In the genomic region with DNA sequence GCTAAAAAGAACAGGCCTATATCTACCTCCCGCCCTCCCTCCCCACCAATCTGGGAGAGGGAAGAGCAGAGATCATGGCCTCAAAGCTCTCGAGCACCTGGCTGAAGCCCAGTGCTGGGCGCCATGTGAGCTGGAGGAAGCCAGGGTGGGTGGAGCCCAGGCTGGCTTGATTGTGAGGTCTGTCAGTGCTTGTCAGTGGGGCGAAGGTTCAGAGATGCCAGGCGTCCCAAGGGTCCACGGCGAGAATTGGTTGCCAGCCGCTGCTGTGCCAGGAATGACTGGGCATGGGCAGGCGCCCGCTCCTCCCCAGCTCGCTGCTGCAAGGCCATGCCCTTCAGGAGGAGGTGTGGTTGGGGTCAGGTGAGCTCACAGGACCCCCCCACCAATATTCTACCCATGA, we compare ENCODE assay signal across 2 cellular contexts.
TF ChIP-seq lines count a peak whose summit lies in the region.

No MANE protein-coding gene starts in this region.

TF ChIP-seq in SK-N-SH, 30 proteins besides CTCF, POLR2A, EP300 and RAD21 (continued from another document):
- TF ChIP-seq, protein P1, sequence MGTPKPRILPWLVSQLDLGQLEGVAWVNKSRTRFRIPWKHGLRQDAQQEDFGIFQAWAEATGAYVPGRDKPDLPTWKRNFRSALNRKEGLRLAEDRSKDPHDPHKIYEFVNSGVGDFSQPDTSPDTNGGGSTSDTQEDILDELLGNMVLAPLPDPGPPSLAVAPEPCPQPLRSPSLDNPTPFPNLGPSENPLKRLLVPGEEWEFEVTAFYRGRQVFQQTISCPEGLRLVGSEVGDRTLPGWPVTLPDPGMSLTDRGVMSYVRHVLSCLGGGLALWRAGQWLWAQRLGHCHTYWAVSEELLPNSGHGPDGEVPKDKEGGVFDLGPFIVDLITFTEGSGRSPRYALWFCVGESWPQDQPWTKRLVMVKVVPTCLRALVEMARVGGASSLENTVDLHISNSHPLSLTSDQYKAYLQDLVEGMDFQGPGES (IDR thresholded peaks at IDR 0.05; ENCODE audit: low read depth, low read length) = no peak
- no peak for TF ChIP-seq MAX (IDR thresholded peaks at IDR 0.05; ENCODE audit: low read depth)
- TF ChIP-seq GABPA (IDR thresholded peaks at IDR 0.05; ENCODE audit: low read depth) = no peak
- TF ChIP-seq, protein P2, sequence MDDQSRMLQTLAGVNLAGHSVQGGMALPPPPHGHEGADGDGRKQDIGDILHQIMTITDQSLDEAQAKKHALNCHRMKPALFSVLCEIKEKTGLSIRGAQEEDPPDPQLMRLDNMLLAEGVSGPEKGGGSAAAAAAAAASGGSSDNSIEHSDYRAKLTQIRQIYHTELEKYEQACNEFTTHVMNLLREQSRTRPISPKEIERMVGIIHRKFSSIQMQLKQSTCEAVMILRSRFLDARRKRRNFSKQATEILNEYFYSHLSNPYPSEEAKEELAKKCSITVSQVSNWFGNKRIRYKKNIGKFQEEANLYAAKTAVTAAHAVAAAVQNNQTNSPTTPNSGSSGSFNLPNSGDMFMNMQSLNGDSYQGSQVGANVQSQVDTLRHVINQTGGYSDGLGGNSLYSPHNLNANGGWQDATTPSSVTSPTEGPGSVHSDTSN (IDR thresholded peaks at IDR 0.05) = no peak
- no peak for TF ChIP-seq CHD2 (IDR thresholded peaks at IDR 0.05; ENCODE audit: low read length, partially characterized antibody)

TF ChIP-seq in SK-N-SH treated with all-trans-retinoic acid at 6 μM for 48 hours, 23 proteins besides CTCF, POLR2A, EP300 and RAD21 (continued from another document):
- TF ChIP-seq, protein P3, sequence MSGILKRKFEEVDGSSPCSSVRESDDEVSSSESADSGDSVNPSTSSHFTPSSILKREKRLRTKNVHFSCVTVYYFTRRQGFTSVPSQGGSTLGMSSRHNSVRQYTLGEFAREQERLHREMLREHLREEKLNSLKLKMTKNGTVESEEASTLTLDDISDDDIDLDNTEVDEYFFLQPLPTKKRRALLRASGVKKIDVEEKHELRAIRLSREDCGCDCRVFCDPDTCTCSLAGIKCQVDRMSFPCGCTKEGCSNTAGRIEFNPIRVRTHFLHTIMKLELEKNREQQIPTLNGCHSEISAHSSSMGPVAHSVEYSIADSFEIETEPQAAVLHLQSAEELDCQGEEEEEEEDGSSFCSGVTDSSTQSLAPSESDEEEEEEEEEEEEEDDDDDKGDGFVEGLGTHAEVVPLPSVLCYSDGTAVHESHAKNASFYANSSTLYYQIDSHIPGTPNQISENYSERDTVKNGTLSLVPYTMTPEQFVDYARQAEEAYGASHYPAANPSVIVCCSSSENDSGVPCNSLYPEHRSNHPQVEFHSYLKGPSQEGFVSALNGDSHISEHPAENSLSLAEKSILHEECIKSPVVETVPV (CRISPR knock-in tag; IDR thresholded peaks at IDR 0.05) = no peak
- TF ChIP-seq CSDC2 (CRISPR knock-in tag; IDR thresholded peaks at IDR 0.05) (no peak), ZFP30 (CRISPR knock-in tag; IDR thresholded peaks at IDR 0.05) (no peak), ZNF70 (CRISPR knock-in tag; IDR thresholded peaks at IDR 0.05) (no peak), ZFP3 (CRISPR knock-in tag; IDR thresholded peaks at IDR 0.05) (no peak), TSHZ2 (CRISPR knock-in tag; IDR thresholded peaks at IDR 0.05) (no peak), BACH2 (CRISPR knock-in tag; IDR thresholded peaks at IDR 0.05; ENCODE audit: borderline replicate concordance) (no peak), ISL1 (CRISPR knock-in tag; IDR thresholded peaks at IDR 0.05) (no peak), ESRRG (CRISPR knock-in tag; IDR thresholded peaks at IDR 0.05) (no peak), TOX (CRISPR knock-in tag; IDR thresholded peaks at IDR 0.05; ENCODE audit: borderline replicate concordance) (no peak), TCF4 (CRISPR knock-in tag; IDR thresholded peaks at IDR 0.05; ENCODE audit: borderline replicate concordance) (no peak), ZC3H10 (CRISPR knock-in tag; IDR thresholded peaks at IDR 0.05) (no peak), GLIS3 (CRISPR knock-in tag; IDR thresholded peaks at IDR 0.05) (no peak), RARB (CRISPR knock-in tag; IDR thresholded peaks at IDR 0.05) (no peak), POU6F1 (CRISPR knock-in tag; IDR thresholded peaks at IDR 0.05; ENCODE audit: borderline replicate concordance, low read depth) (no peak), OSR1 (CRISPR knock-in tag; IDR thresholded peaks at IDR 0.05) (no peak), PPARA (CRISPR knock-in tag; IDR thresholded peaks at IDR 0.05; ENCODE audit: borderline replicate concordance) (no peak)
TF ChIP-seq in SK-N-SH treated with all-trans-retinoic acid at 6 μM for 48 hours: peak in this region for 0.
